33 cellular contexts compared by ENCODE assay signal in the genomic region with DNA sequence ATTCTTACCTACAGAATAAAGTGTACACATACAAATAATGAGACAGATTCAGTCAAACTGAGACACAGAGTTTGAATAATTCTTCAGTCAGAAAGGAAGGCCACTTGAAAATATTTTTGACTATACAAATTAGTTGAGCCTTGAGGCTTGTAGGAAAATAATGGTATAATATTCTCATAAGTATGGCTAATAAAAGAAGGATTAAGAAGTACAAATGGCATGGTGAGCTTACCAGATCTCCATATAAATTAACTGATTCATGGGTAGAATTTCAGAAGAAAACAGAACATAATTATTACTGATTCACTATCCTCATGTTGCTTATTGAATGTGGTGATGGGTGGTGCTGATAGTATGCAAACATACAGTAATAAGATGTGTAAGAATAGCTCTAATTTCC.
DNase-seq lines count a peak whose midpoint lies in the region; ATAC-seq, FAIRE-seq and TF ChIP-seq lines count a peak whose summit lies in the region.
"Had no signal": no experiment of that assay in that cellular context is flagged by ENCODE, and none has a peak within 500 bp of the region (broad histone marks: within the 10 kb centered on the region; RNA-seq: fewer than 3 reads in every experiment).

No MANE protein-coding gene starts in this region.

- no peak overlapping the region for H3K4me3 ChIP-seq in spleen
- no peak overlapping the region for H3K4me3 ChIP-seq in HepG2 (replicated peaks in 1 of 3; ENCODE audit: insufficient read depth in 1 of 3, low read depth in 2 of 3, low read length in 3 of 3)
- H3K4me3 ChIP-seq: A549; BLaER1; BLaER1 treated with 17β-estradiol and CSF1 and Interleukin-3, amounts not matched to agents 10 nM and 100 nM had no signal

- H3K27me3 ChIP-seq in spleen (replicated peaks in 1 of 7), result no peaks in the 10 kb centered on the region
- H3K27me3 ChIP-seq in HepG2 (ENCODE audit: control insufficient read depth in 1 of 2, insufficient read depth in 2 of 2, low read length in 2 of 2), result no peaks in the 10 kb centered on the region
- H3K27me3 ChIP-seq: BE2C; BLaER1; BLaER1 treated with 17β-estradiol and CSF1 and Interleukin-3, amounts not matched to agents 10 nM and 100 nM had no signal

- no peak for FAIRE-seq in HepG2 (lab: Jason Lieb, UNC)
- FAIRE-seq: A204.1, A549, D721Med had no signal

- H3K27ac ChIP-seq in spleen (no peak overlapping the region), HepG2 (ENCODE audit: extremely low read length, insufficient read depth, low read length) (no peak overlapping the region)
- H3K27ac ChIP-seq: 22Rv1; A549; BLaER1; BLaER1 treated with 17β-estradiol and CSF1 and Interleukin-3, amounts not matched to agents 10 nM and 100 nM; C4-2B had no signal

- H3K9me3 ChIP-seq in spleen, result no peaks in the 10 kb centered on the region
- H3K9me3 ChIP-seq in HepG2 (ENCODE audit: low read length), result no peaks in the 10 kb centered on the region
- H3K9me3 ChIP-seq: A549; BE2C; BLaER1; BLaER1 treated with 17β-estradiol and CSF1 and Interleukin-3, amounts not matched to agents 10 nM and 100 nM; Caco-2 had no signal

- in situ Hi-C loops in HepG2 (cut with HindIII; ENCODE audit: extremely low pct_ligation_motif_present, low pct_unique_long_range_greater_than_20kb), result no loop called here

- POLR2A ChIA-PET in HepG2 (lab: Yijun Ruan, JAX), result no interaction called here

- no peak for TF ChIP-seq CTCF in spleen (IDR thresholded peaks at IDR 0.05 in 8 of 11, conservative IDR thresholded peaks at IDR 0.05 in 3 of 11)
- TF ChIP-seq CTCF in HepG2 (CRISPR knock-in tag; IDR thresholded peaks at IDR 0.05), result no peak

- BruUV-seq in HepG2 (replicated peaks; lab: Mats Ljungman, UMichigan), result no TSS peak

- no peaks in the 10 kb centered on the region for H3K4me1 ChIP-seq in spleen
- no peaks in the 10 kb centered on the region for H3K4me1 ChIP-seq in HepG2 (ENCODE audit: insufficient read depth, low read length)
- H3K4me1 ChIP-seq: A549, BLaER1, Caco-2 had no signal

- H3K36me3 ChIP-seq in spleen (no peaks in the 10 kb centered on the region), HepG2 (replicated peaks in 1 of 2; ENCODE audit: control insufficient read depth in 1 of 2, insufficient read depth in 2 of 2, low read length in 2 of 2) (no peaks in the 10 kb centered on the region)
- H3K36me3 ChIP-seq: BE2C; BLaER1; BLaER1 treated with 17β-estradiol and CSF1 and Interleukin-3, amounts not matched to agents 10 nM and 100 nM had no signal

- ATAC-seq in HepG2, result no peak
- ATAC-seq: A549; CD8-positive, alpha-beta T cell had no signal

- no peak overlapping the region for H3K9ac ChIP-seq in HepG2 (ENCODE audit: insufficient read depth, low read depth, low read length)
- H3K9ac ChIP-seq: BLaER1; BLaER1 treated with 17β-estradiol and CSF1 and Interleukin-3, amounts not matched to agents 10 nM and 100 nM had no signal

- TF ChIP-seq POLR2A in spleen (IDR thresholded peaks at IDR 0.05) (no peak), HepG2 (IDR thresholded peaks at IDR 0.05; ENCODE audit: insufficient read depth in 1 of 2, low read depth in 2 of 2, low read length in 2 of 2) (no peak)

- no peak overlapping the region for H3K4me2 ChIP-seq in HepG2 (ENCODE audit: low read depth, low read length)
- H3K4me2 ChIP-seq: A549; BLaER1; BLaER1 treated with 17β-estradiol and CSF1 and Interleukin-3, amounts not matched to agents 10 nM and 100 nM had no signal

- no peaks in the 10 kb centered on the region for H3K79me2 ChIP-seq in HepG2 (ENCODE audit: insufficient read depth, low read length)

- DNase-seq in NCI-H1048 (lab: John Stamatoyannopoulos, UW) (peak; percentile 83), NCI-H526 (lab: John Stamatoyannopoulos, UW) (peak; percentile 42 to 52), NCI-H526 treated with DMSO at 0.1 percent for 48 hours (lab: John Stamatoyannopoulos, UW) (peak; percentile 46), spleen (no peak), DMS 273 (lab: John Stamatoyannopoulos, UW; ENCODE audit: unreplicated experiment) (no peak), HepG2 (ENCODE audit: low spot score) (no peak)
- DNase-seq: 8988T; ACHN; AML-193; BE2C; C1 segment of cervical spinal cord; Caco-2; Calu3; CD4-positive, alpha-beta memory T cell; CD4-positive, alpha-beta T cell; CD4-positive, CD25-positive, alpha-beta regulatory T cell; CD8-positive, alpha-beta memory T cell; CD8-positive, alpha-beta T cell; COR-L47; DMS 273 treated with DMSO at 0.1 percent for 48 hours; DMS153; DMS53; DMS79; DMS79 treated with DMSO at 0.1 percent for 48 hours; DND-41; EL had no signal

- TF ChIP-seq EP300 in HepG2 (IDR thresholded peaks at IDR 0.05; ENCODE audit: low read depth in 2 of 2, low read length in 2 of 2), result no peak
- TF ChIP-seq EP300 in HepG2 (CRISPR knock-in tag; IDR thresholded peaks at IDR 0.05; ENCODE audit: borderline replicate concordance), result no peak

- no peak overlapping the region for H2AFZ ChIP-seq in HepG2 (ENCODE audit: low read length)

- intact Hi-C loops in spleen (cut with DNase I; ENCODE audit: low total_unique reads), result no loop called here
- intact Hi-C loops in HepG2 (cut with micrococcal nuclease; ENCODE audit: unreplicated experiment), result no loop called here

- no peak for TF ChIP-seq RAD21 in HepG2 (CRISPR knock-in tag; IDR thresholded peaks at IDR 0.05)

- H4K20me1 ChIP-seq in HepG2 (ENCODE audit: insufficient read depth, low read length), result no peaks in the 10 kb centered on the region
- H4K20me1 ChIP-seq: BLaER1; BLaER1 treated with 17β-estradiol and CSF1 and Interleukin-3, amounts not matched to agents 10 nM and 100 nM had no signal

- CTCF ChIA-PET in HepG2 (lab: Yijun Ruan, JAX; ENCODE audit: low intra/inter-chr PET ratio, low total read pairs), result no interaction called here

TF ChIP-seq in HepG2, 621 proteins besides CTCF, POLR2A, EP300 and RAD21:
- TF ChIP-seq BHLHE40 (IDR thresholded peaks at IDR 0.05; ENCODE audit: low read length) (no peak), MEF2D (CRISPR knock-in tag; IDR thresholded peaks at IDR 0.05) (no peak), BCL6 (CRISPR knock-in tag; IDR thresholded peaks at IDR 0.05) (no peak), HNRNPL (IDR thresholded peaks at IDR 0.05; ENCODE audit: low read depth, low read length) (no peak), ZFP90 (CRISPR knock-in tag; IDR thresholded peaks at IDR 0.05; ENCODE audit: borderline replicate concordance) (no peak), KLF6 (CRISPR knock-in tag; IDR thresholded peaks at IDR 0.05) (no peak), HMG20B (CRISPR knock-in tag; conservative IDR thresholded peaks at IDR 0.05) (no peak)

Comparison
In these comparisons a context has a peak if more than half of its experiments do, and no peak if none do; other contexts are left out.
1. DNase-seq: peak in NCI-H1048 (single experiment), NCI-H526 (2 of 2) and NCI-H526 treated with DMSO at 0.1 percent for 48 hours (single experiment); none in spleen (single experiment), DMS 273 (single experiment) and HepG2 (single experiment).